Comparison of ENCODE assay signal across 37 cellular contexts in the genomic region with DNA sequence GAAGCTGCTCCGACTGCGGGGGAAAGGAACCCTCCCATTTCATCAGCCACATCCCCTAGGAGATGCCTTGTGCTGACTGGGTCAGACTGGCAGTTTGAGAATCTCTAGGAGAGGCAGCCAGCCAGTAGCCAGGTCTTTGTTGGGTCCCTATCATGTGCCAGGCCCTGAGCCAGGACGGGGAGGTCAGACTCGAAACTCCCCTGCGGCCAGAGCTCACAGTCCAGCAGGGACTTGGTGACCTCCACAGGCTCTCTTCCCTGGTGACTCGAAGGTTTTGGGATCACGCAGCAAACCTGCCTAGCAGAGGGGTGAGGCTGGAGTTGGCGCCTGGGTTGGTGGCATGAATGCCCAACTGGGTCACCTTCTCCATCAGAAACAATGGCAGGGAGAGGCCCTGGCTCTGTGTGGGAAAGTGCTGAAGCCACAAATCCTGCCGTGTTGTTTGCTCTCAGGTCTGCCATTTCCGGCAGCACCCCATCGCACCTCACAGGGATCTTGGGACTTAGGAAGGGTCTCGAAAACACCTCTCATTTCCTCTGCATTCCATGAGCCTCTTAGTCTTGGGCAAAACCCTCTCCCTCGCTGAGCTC. TPM values are rescaled to one million over a fixed set of nuclear protein-coding genes. Genes with fewer than 3 reads are reported as not detected.
DNase-seq lines count a peak whose midpoint lies in the region; ATAC-seq, FAIRE-seq and TF ChIP-seq lines count a peak whose summit lies in the region.
"Had no signal": no experiment of that assay in that cellular context is flagged by ENCODE, and none has a peak within 500 bp of the region (broad histone marks: within the 10 kb centered on the region; RNA-seq: fewer than 3 reads in every experiment).

No MANE protein-coding gene starts in this region.

- peaks cover 0 to 3% of the 10 kb centered on the region in 2 donors for H3K27me3 Mint-ChIP-seq in natural killer cell (ENCODE audit: low read depth in 2 of 2)
- H3K27me3 Mint-ChIP-seq in natural killer cell treated with Interleukin-12 subunit alpha and Interleukin-12 subunit beta and Interleukin-15 and Interleukin-18, amount 100 ng/mL, for 72 hours, result no peaks in the 10 kb centered on the region
- H3K27me3 Mint-ChIP-seq: naive thymus-derived CD8-positive, alpha-beta T cell; stimulated activated naive CD8-positive, alpha-beta T cell treated with anti-CD3 and anti-CD28 coated beads, Interleukin-15, Interleukin-2, amounts not matched to agents 100 ng/mL and 50 ng/mL, for 24 hours had no signal

- H3K27ac Mint-ChIP-seq in natural killer cell, result no peak overlapping the region
- no peak overlapping the region for H3K27ac Mint-ChIP-seq in natural killer cell treated with Interleukin-12 subunit alpha and Interleukin-12 subunit beta and Interleukin-15 and Interleukin-18, amount 100 ng/mL, for 72 hours
- H3K27ac Mint-ChIP-seq: activated CD8-positive, alpha-beta T cell treated with anti-CD3 and anti-CD28 coated beads, Interleukin-2, amount 10 ng/mL, durations not matched to agents 7 days and 5 days; activated T-helper 1 cell treated with anti-CD3 and anti-CD28 coated beads, Interleukin-12 subunit alpha, Interleukin-12 subunit beta, Interleukin-2, Interleukin-4 antibody, amounts not matched to agents 30 ng/mL and 10 ng/mL and 1 ng/mL, durations not matched to agents 14 hours and 24 hours and 36 hours; immature natural killer cell; stimulated activated naive CD8-positive, alpha-beta T cell treated with anti-CD3 and anti-CD28 coated beads, Interleukin-15, Interleukin-2, amounts not matched to agents 100 ng/mL and 50 ng/mL, for 24 hours had no signal

- no peak overlapping the region for H3K4me3 Mint-ChIP-seq in natural killer cell
- no peak overlapping the region for H3K4me3 Mint-ChIP-seq in natural killer cell treated with Interleukin-12 subunit alpha and Interleukin-12 subunit beta and Interleukin-15 and Interleukin-18, amount 100 ng/mL, for 72 hours
- H3K4me3 Mint-ChIP-seq: activated CD8-positive, alpha-beta T cell treated with anti-CD3 and anti-CD28 coated beads, Interleukin-2, amount 10 ng/mL, durations not matched to agents 7 days and 5 days; activated T-helper 1 cell treated with anti-CD3 and anti-CD28 coated beads, Interleukin-12 subunit alpha, Interleukin-12 subunit beta, Interleukin-2, Interleukin-4 antibody, amounts not matched to agents 30 ng/mL and 10 ng/mL and 1 ng/mL, durations not matched to agents 14 hours and 24 hours and 36 hours; immature natural killer cell; naive thymus-derived CD8-positive, alpha-beta T cell; stimulated activated naive CD8-positive, alpha-beta T cell treated with anti-CD3 and anti-CD28 coated beads, Interleukin-15, Interleukin-2, amounts not matched to agents 100 ng/mL and 50 ng/mL, for 24 hours had no signal

- WGBS in esophagus muscularis mucosa, result 98% methylated on average over 9 of the region's 13 CpGs
- 88 to 94% methylated on average over 13 of the region's 13 CpGs for WGBS in sigmoid colon, 2 donors
- WGBS in gastroesophageal sphincter (ENCODE audit: low coverage in 1 of 2), 2 donors, result 93% methylated on average over 4 to 5 of the region's 13 CpGs

- H3K9me3 Mint-ChIP-seq in natural killer cell, result no peaks in the 10 kb centered on the region
- H3K9me3 Mint-ChIP-seq in natural killer cell treated with Interleukin-12 subunit alpha and Interleukin-12 subunit beta and Interleukin-15 and Interleukin-18, amount 100 ng/mL, for 72 hours, result no peaks in the 10 kb centered on the region
- H3K9me3 Mint-ChIP-seq: activated naive CD4-positive, alpha-beta T cell treated with anti-CD3 and anti-CD28 coated beads, Interleukin-2, amount 50 U/mL, for 72 hours; activated T-helper 1 cell treated with anti-CD3 and anti-CD28 coated beads, Interleukin-12 subunit alpha, Interleukin-12 subunit beta, Interleukin-2, Interleukin-4 antibody, amounts not matched to agents 30 ng/mL and 10 ng/mL and 1 ng/mL, durations not matched to agents 14 hours and 24 hours and 36 hours; immature natural killer cell; naive thymus-derived CD8-positive, alpha-beta T cell; stimulated activated naive CD8-positive, alpha-beta T cell treated with anti-CD3 and anti-CD28 coated beads, Interleukin-15, Interleukin-2, amounts not matched to agents 100 ng/mL and 50 ng/mL, for 24 hours had no signal

- H3K27me3 ChIP-seq in esophagus muscularis mucosa (no peaks in the 10 kb centered on the region), sigmoid colon (no peaks in the 10 kb centered on the region), gastroesophageal sphincter (peaks cover 5% of the 10 kb centered on the region)
- H3K27me3 ChIP-seq: left lung, MG63, pancreas, right atrium auricular region, transverse colon had no signal

- DNase-seq in natural killer cell (peak; percentile 8), esophagus muscularis mucosa (ENCODE audit: extremely low spot score) (peak; percentile 83), sigmoid colon (peak; percentile 37), urothelium cell line (ENCODE audit: low spot score) (no peak), NCI-H1694 treated with DMSO at 0.1 percent for 48 hours (lab: John Stamatoyannopoulos, UW) (no peak)
- no peak for DNase-seq in natural killer cell treated with Interleukin-12 subunit alpha and Interleukin-12 subunit beta and Interleukin-15 and Interleukin-18, amount 100 ng/mL, for 72 hours (ENCODE audit: low spot score)
- DNase-seq: activated CD4-positive, CD25-positive, alpha-beta regulatory T cell; activated CD8-positive, alpha-beta T cell treated with anti-CD3 and anti-CD28 coated beads, Interleukin-2, amount 10 ng/mL, durations not matched to agents 7 days and 5 days; Calu3; cerebellar nuclear complex; foreskin melanocyte; hippocampal formation; immature natural killer cell; KBM-7; MG63; midbrain; NCI-H1417; NCI-H2081 treated with DMSO at 0.1 percent for 48 hours; NCI-H82; Right ventricle myocardium superior; SW 1271; T1000; transverse colon had no signal

- no peak for TF ChIP-seq CTCF in natural killer cell (IDR thresholded peaks at IDR 0.05)
- TF ChIP-seq CTCF in esophagus muscularis mucosa (IDR thresholded peaks at IDR 0.05), result no peak
- TF ChIP-seq CTCF in sigmoid colon (IDR thresholded peaks at IDR 0.05), result no peak
- TF ChIP-seq CTCF in gastroesophageal sphincter (IDR thresholded peaks at IDR 0.05), result no peak

- no peaks in the 10 kb centered on the region for H3K9me3 ChIP-seq in esophagus muscularis mucosa
- H3K9me3 ChIP-seq in sigmoid colon, result no peaks in the 10 kb centered on the region
- H3K9me3 ChIP-seq in gastroesophageal sphincter, result no peaks in the 10 kb centered on the region
- H3K9me3 ChIP-seq: left lung, MG63, pancreas, right atrium auricular region, transverse colon had no signal

- no peaks in the 10 kb centered on the region for H3K4me1 Mint-ChIP-seq in natural killer cell
- peaks cover 0 to 3% of the 10 kb centered on the region in 2 donors for H3K4me1 Mint-ChIP-seq in natural killer cell treated with Interleukin-12 subunit alpha and Interleukin-12 subunit beta and Interleukin-15 and Interleukin-18, amount 100 ng/mL, for 72 hours (ENCODE audit: low read depth in 2 of 2)

- H3K36me3 ChIP-seq in esophagus muscularis mucosa, result peaks cover 0 to 17% (median 3%) of the 10 kb centered on the region in 4 donors
- no peaks in the 10 kb centered on the region for H3K36me3 ChIP-seq in sigmoid colon
- H3K36me3 ChIP-seq in gastroesophageal sphincter, result peaks cover 0 to 5% of the 10 kb centered on the region in 2 donors
- H3K36me3 ChIP-seq: MG63, right atrium auricular region, transverse colon had no signal

- FAIRE-seq in urothelium cell line (lab: Jason Lieb, UNC), result no peak
- FAIRE-seq: astrocyte, GM12878, H1, pancreas had no signal

- TF ChIP-seq POLR2A in esophagus muscularis mucosa (IDR thresholded peaks at IDR 0.05; ENCODE audit: low read depth) (no peak), sigmoid colon (IDR thresholded peaks at IDR 0.05) (no peak), gastroesophageal sphincter (IDR thresholded peaks at IDR 0.05) (no peak)

- H3K27ac ChIP-seq in esophagus muscularis mucosa (replicated peaks in 1 of 4) (no peak overlapping the region), sigmoid colon (no peak overlapping the region), gastroesophageal sphincter (no peak overlapping the region)
- H3K27ac ChIP-seq: left lung, pancreas, right atrium auricular region, transverse colon had no signal

- intact Hi-C loops in natural killer cell (cut with micrococcal nuclease) (no loop called here), esophagus muscularis mucosa (cut with DNase I) (no loop called here), sigmoid colon (cut with DNase I) (no loop called here)

- no peak for TF ChIP-seq EP300 in esophagus muscularis mucosa (IDR thresholded peaks at IDR 0.05)
- TF ChIP-seq EP300 in sigmoid colon (IDR thresholded peaks at IDR 0.05), result no peak
- TF ChIP-seq EP300 in gastroesophageal sphincter (IDR thresholded peaks at IDR 0.05), result no peak

- H3K4me1 ChIP-seq in esophagus muscularis mucosa (peaks cover 0 to 8% (median 7%) of the 10 kb centered on the region in 4 donors), sigmoid colon (peaks cover 0 to 6% (median 3%) of the 10 kb centered on the region in 4 donors), gastroesophageal sphincter (peaks cover 0 to 10% (median 0%) of the 10 kb centered on the region in 3 donors)
- H3K4me1 ChIP-seq: pancreas, transverse colon had no signal

- H3K36me3 Mint-ChIP-seq in natural killer cell, result no peaks in the 10 kb centered on the region
- H3K36me3 Mint-ChIP-seq in natural killer cell treated with Interleukin-12 subunit alpha and Interleukin-12 subunit beta and Interleukin-15 and Interleukin-18, amount 100 ng/mL, for 72 hours, result no peaks in the 10 kb centered on the region
- H3K36me3 Mint-ChIP-seq: activated naive CD4-positive, alpha-beta T cell treated with anti-CD3 and anti-CD28 coated beads, Interleukin-2, amount 50 U/mL, for 72 hours; immature natural killer cell; naive thymus-derived CD8-positive, alpha-beta T cell had no signal

- H3K4me3 ChIP-seq in esophagus muscularis mucosa (no peak overlapping the region), sigmoid colon (no peak overlapping the region), gastroesophageal sphincter (no peak overlapping the region)
- H3K4me3 ChIP-seq: GM12878, left lung, MG63, pancreas, right atrium auricular region, transverse colon had no signal

- ATAC-seq in natural killer cell (no peak), gastroesophageal sphincter (no peak)
- no peak for ATAC-seq in natural killer cell treated with Interleukin-12 subunit alpha and Interleukin-12 subunit beta and Interleukin-15 and Interleukin-18, amount 100 ng/mL, for 72 hours
- ATAC-seq: activated CD8-positive, alpha-beta T cell treated with anti-CD3 and anti-CD28 coated beads, Interleukin-2, amount 10 ng/mL, durations not matched to agents 7 days and 5 days; activated naive CD4-positive, alpha-beta T cell treated with anti-CD3 and anti-CD28 coated beads, Interleukin-2, amount 50 U/mL, for 72 hours; esophagus mucosa; GM12878; left lung; naive thymus-derived CD8-positive, alpha-beta T cell; pancreas had no signal

RNA-seq across cellular contexts. Expression of gene ORM1, which starts 14.4 kb away (rescaled TPM):
- under 1 TPM in 1 of 3 donors, not detected in 2; 1.00 TPM for total RNA-seq in natural killer cell
- total RNA-seq in natural killer cell treated with Interleukin-12 subunit alpha and Interleukin-12 subunit beta and Interleukin-15 and Interleukin-18, amount 100 ng/mL, for 72 hours, result not detected
- total RNA-seq in esophagus muscularis mucosa, result 1 to 10 TPM in 1 of 4 donors, not detected in 3; 1.3 TPM
- not detected for total RNA-seq in sigmoid colon
- 1 to 10 TPM in 2 of 3 donors, not detected in 1; 1.1 to 1.8 TPM for polyA plus RNA-seq in sigmoid colon
- total RNA-seq in gastroesophageal sphincter, result 1 to 10 TPM in 1 of 4 donors, not detected in 3; 1.6 TPM
- total RNA-seq: activated CD8-positive, alpha-beta T cell treated with anti-CD3 and anti-CD28 coated beads, Interleukin-2, amount 10 ng/mL, durations not matched to agents 7 days and 5 days; activated naive CD4-positive, alpha-beta T cell treated with anti-CD3 and anti-CD28 coated beads, Interleukin-2, amount 50 U/mL, for 72 hours; activated T-helper 1 cell treated with anti-CD3 and anti-CD28 coated beads, Interleukin-12 subunit alpha, Interleukin-12 subunit beta, Interleukin-2, Interleukin-4 antibody, amounts not matched to agents 30 ng/mL and 10 ng/mL and 1 ng/mL, durations not matched to agents 14 hours and 24 hours and 36 hours; astrocyte; Calu3; H1; HT-29; naive thymus-derived CD8-positive, alpha-beta T cell; OCI-LY7; right atrium auricular region; transverse colon had no signal
- polyA plus RNA-seq: GM12878; immature natural killer cell; naive thymus-derived CD8-positive, alpha-beta T cell had no signal

RNA-seq across cellular contexts. Expression of gene ORM2, which starts 21.2 kb away (rescaled TPM):
- not detected for total RNA-seq in natural killer cell
- total RNA-seq in natural killer cell treated with Interleukin-12 subunit alpha and Interleukin-12 subunit beta and Interleukin-15 and Interleukin-18, amount 100 ng/mL, for 72 hours, result not detected
- not detected for total RNA-seq in esophagus muscularis mucosa
- total RNA-seq in sigmoid colon, result not detected
- under 1 TPM in 1 of 3 donors, not detected in 2; 0.38 TPM for polyA plus RNA-seq in sigmoid colon
- total RNA-seq in gastroesophageal sphincter, result not detected
- total RNA-seq: activated CD8-positive, alpha-beta T cell treated with anti-CD3 and anti-CD28 coated beads, Interleukin-2, amount 10 ng/mL, durations not matched to agents 7 days and 5 days; activated naive CD4-positive, alpha-beta T cell treated with anti-CD3 and anti-CD28 coated beads, Interleukin-2, amount 50 U/mL, for 72 hours; activated T-helper 1 cell treated with anti-CD3 and anti-CD28 coated beads, Interleukin-12 subunit alpha, Interleukin-12 subunit beta, Interleukin-2, Interleukin-4 antibody, amounts not matched to agents 30 ng/mL and 10 ng/mL and 1 ng/mL, durations not matched to agents 14 hours and 24 hours and 36 hours; astrocyte; Calu3; H1; HT-29; naive thymus-derived CD8-positive, alpha-beta T cell; OCI-LY7; right atrium auricular region; Right ventricle myocardium superior; transverse colon had no signal
- polyA plus RNA-seq: GM12878; immature natural killer cell; naive thymus-derived CD8-positive, alpha-beta T cell had no signal

Comparison
In these comparisons a context has a peak if more than half of its experiments do, and no peak if none do; other contexts are left out.
1. DNase-seq: peak in natural killer cell (single experiment), esophagus muscularis mucosa (single experiment) and sigmoid colon (single experiment); none in natural killer cell treated with Interleukin-12 subunit alpha and Interleukin-12 subunit beta and Interleukin-15 and Interleukin-18, amount 100 ng/mL, for 72 hours (single experiment), urothelium cell line (single experiment) and NCI-H1694 treated with DMSO at 0.1 percent for 48 hours (single experiment).